In the genomic region with DNA sequence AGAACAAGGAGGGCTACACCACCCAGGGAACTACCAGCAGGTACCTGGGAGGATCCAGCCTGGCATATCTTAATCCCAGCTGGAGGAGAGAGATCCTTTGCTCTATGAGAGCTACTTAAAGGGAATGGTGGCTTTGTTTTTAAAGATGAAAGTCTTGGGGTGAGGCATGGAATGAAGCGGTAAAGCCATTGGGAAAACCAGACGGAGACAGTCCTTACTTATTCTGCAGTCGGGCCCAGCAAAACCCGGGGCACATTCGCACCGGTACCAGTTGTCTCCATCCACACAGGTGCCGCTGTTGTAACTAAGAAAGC, we compare ENCODE assay signal across 1 cellular context.
TF ChIP-seq lines count a peak whose summit lies in the region.

No MANE protein-coding gene starts in this region.

TF ChIP-seq in HepG2, 621 proteins besides CTCF, POLR2A, EP300 and RAD21:
- TF ChIP-seq, protein P1, sequence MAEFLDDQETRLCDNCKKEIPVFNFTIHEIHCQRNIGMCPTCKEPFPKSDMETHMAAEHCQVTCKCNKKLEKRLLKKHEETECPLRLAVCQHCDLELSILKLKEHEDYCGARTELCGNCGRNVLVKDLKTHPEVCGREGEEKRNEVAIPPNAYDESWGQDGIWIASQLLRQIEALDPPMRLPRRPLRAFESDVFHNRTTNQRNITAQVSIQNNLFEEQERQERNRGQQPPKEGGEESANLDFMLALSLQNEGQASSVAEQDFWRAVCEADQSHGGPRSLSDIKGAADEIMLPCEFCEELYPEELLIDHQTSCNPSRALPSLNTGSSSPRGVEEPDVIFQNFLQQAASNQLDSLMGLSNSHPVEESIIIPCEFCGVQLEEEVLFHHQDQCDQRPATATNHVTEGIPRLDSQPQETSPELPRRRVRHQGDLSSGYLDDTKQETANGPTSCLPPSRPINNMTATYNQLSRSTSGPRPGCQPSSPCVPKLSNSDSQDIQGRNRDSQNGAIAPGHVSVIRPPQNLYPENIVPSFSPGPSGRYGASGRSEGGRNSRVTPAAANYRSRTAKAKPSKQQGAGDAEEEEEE (CRISPR knock-in tag; IDR thresholded peaks at IDR 0.05; ENCODE audit: borderline replicate concordance): no peak
- TF ChIP-seq ZNF251 (CRISPR knock-in tag; IDR thresholded peaks at IDR 0.05) (no peak), HBP1 (CRISPR knock-in tag; IDR thresholded peaks at IDR 0.05; ENCODE audit: low read depth) (no peak), MTA1 (CRISPR knock-in tag; IDR thresholded peaks at IDR 0.05; ENCODE audit: borderline replicate concordance) (no peak), ESRRA (CRISPR knock-in tag; IDR thresholded peaks at IDR 0.05; ENCODE audit: low read depth) (no peak), SKIL (CRISPR knock-in tag; IDR thresholded peaks at IDR 0.05; ENCODE audit: borderline replicate concordance) (no peak), RBM22 (optimal IDR thresholded peaks at IDR 0.05; ENCODE audit: low read length) (peak; percentile 86), POLR2AphosphoS2 (IDR thresholded peaks at IDR 0.05; ENCODE audit: low read depth, low read length) (no peak), CBX1 (IDR thresholded peaks at IDR 0.05; ENCODE audit: low read depth) (no peak), TARDBP (CRISPR knock-in tag; IDR thresholded peaks at IDR 0.05) (0 out of 2 replicates have a peak, but pooled peaks have one; percentile 39), ZNF138 (CRISPR knock-in tag; IDR thresholded peaks at IDR 0.05; ENCODE audit: low read depth) (no peak)
- TF ChIP-seq, protein P2, sequence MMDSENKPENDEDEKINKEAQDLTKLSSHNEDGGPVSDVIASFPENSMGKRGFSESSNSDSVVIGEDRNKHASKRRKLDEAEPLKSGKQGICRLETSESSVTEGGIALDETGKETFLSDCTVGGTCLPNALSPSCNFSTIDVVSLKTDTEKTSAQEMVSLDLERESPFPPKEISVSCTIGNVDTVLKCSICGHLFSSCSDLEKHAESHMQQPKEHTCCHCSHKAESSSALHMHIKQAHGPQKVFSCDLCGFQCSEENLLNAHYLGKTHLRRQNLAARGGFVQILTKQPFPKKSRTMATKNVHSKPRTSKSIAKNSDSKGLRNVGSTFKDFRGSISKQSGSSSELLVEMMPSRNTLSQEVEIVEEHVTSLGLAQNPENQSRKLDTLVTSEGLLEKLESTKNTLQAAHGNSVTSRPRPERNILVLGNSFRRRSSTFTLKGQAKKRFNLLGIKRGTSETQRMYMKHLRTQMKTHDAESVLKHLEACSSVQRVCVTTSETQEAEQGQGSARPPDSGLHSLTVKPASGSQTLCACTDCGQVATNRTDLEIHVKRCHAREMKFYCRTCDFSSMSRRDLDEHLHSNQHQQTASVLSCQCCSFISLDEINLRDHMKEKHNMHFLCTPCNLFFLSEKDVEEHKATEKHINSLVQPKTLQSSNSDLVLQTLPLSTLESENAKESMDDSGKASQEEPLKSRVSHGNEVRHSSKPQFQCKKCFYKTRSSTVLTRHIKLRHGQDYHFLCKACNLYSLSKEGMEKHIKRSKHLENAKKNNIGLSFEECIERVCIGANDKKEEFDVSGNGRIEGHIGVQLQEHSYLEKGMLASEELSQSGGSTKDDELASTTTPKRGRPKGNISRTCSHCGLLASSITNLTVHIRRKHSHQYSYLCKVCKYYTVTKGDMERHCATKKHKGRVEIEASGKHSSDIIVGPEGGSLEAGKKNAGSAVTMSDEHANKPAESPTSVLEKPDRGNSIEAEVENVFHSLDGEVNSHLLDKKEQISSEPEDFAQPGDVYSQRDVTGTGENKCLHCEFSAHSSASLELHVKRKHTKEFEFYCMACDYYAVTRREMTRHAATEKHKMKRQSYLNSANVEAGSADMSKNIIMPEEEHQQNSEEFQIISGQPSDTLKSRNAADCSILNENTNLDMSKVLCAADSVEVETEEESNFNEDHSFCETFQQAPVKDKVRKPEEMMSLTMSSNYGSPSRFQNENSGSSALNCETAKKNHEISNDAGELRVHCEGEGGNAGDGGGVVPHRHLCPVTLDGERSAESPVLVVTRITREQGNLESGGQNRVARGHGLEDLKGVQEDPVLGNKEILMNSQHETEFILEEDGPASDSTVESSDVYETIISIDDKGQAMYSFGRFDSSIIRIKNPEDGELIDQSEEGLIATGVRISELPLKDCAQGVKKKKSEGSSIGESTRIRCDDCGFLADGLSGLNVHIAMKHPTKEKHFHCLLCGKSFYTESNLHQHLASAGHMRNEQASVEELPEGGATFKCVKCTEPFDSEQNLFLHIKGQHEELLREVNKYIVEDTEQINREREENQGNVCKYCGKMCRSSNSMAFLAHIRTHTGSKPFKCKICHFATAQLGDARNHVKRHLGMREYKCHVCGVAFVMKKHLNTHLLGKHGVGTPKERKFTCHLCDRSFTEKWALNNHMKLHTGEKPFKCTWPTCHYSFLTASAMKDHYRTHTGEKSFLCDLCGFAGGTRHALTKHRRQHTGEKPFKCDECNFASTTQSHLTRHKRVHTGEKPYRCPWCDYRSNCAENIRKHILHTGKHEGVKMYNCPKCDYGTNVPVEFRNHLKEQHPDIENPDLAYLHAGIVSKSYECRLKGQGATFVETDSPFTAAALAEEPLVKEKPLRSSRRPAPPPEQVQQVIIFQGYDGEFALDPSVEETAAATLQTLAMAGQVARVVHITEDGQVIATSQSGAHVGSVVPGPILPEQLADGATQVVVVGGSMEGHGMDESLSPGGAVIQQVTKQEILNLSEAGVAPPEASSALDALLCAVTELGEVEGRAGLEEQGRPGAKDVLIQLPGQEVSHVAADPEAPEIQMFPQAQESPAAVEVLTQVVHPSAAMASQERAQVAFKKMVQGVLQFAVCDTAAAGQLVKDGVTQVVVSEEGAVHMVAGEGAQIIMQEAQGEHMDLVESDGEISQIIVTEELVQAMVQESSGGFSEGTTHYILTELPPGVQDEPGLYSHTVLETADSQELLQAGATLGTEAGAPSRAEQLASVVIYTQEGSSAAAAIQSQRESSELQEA (CRISPR knock-in tag; IDR thresholded peaks at IDR 0.05; ENCODE audit: not compliant biosample characterization): no peak
- TF ChIP-seq, protein P3, sequence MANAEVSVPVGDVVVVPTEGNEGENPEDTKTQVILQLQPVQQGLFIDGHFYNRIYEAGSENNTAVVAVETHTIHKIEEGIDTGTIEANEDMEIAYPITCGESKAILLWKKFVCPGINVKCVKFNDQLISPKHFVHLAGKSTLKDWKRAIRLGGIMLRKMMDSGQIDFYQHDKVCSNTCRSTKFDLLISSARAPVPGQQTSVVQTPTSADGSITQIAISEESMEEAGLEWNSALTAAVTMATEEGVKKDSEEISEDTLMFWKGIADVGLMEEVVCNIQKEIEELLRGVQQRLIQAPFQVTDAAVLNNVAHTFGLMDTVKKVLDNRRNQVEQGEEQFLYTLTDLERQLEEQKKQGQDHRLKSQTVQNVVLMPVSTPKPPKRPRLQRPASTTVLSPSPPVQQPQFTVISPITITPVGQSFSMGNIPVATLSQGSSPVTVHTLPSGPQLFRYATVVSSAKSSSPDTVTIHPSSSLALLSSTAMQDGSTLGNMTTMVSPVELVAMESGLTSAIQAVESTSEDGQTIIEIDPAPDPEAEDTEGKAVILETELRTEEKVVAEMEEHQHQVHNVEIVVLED (CRISPR knock-in tag; IDR thresholded peaks at IDR 0.05; ENCODE audit: borderline replicate concordance): no peak
- TF ChIP-seq, protein P4, sequence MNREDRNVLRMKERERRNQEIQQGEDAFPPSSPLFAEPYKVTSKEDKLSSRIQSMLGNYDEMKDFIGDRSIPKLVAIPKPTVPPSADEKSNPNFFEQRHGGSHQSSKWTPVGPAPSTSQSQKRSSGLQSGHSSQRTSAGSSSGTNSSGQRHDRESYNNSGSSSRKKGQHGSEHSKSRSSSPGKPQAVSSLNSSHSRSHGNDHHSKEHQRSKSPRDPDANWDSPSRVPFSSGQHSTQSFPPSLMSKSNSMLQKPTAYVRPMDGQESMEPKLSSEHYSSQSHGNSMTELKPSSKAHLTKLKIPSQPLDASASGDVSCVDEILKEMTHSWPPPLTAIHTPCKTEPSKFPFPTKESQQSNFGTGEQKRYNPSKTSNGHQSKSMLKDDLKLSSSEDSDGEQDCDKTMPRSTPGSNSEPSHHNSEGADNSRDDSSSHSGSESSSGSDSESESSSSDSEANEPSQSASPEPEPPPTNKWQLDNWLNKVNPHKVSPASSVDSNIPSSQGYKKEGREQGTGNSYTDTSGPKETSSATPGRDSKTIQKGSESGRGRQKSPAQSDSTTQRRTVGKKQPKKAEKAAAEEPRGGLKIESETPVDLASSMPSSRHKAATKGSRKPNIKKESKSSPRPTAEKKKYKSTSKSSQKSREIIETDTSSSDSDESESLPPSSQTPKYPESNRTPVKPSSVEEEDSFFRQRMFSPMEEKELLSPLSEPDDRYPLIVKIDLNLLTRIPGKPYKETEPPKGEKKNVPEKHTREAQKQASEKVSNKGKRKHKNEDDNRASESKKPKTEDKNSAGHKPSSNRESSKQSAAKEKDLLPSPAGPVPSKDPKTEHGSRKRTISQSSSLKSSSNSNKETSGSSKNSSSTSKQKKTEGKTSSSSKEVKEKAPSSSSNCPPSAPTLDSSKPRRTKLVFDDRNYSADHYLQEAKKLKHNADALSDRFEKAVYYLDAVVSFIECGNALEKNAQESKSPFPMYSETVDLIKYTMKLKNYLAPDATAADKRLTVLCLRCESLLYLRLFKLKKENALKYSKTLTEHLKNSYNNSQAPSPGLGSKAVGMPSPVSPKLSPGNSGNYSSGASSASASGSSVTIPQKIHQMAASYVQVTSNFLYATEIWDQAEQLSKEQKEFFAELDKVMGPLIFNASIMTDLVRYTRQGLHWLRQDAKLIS (CRISPR knock-in tag; IDR thresholded peaks at IDR 0.05): no peak
